1 cellular context compared by ENCODE assay signal in the genomic region with DNA sequence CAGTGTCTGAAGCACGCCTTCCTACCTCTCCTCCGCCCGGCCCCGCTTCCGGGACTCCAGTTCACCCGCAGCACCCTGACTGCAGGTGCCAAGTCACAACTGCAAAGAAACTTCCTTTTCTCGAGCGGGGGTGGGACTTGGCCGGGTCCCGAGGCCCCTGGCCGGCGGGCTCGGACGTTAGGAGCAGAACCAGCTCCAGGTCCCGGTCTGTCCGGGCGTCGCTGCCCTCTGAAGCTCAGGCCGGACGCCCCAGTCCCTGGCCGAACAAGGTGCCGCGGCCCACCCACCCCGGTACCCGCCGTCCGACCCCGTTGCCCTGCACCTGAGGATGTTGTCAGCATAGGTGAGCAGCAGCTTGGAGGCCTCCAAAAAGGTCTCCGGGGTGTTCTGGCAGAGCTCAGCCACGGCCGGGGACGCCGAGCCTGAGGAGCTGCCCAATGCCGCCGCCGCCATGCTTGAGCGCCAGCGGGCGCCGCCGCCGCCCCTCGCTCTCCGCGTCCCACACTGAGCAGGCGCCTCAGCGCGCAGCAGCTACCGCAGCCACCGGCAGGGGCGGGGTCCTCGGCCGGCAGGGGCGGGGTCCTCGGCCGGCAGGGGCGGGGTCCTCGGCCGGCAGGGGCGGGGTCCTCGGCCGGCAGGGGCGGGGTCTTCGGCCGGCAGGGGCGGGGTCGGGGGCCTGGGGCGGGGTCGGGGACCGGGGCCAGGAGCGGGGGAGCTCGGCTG.
TF ChIP-seq lines count a peak whose summit lies in the region.

A gene with protein sequence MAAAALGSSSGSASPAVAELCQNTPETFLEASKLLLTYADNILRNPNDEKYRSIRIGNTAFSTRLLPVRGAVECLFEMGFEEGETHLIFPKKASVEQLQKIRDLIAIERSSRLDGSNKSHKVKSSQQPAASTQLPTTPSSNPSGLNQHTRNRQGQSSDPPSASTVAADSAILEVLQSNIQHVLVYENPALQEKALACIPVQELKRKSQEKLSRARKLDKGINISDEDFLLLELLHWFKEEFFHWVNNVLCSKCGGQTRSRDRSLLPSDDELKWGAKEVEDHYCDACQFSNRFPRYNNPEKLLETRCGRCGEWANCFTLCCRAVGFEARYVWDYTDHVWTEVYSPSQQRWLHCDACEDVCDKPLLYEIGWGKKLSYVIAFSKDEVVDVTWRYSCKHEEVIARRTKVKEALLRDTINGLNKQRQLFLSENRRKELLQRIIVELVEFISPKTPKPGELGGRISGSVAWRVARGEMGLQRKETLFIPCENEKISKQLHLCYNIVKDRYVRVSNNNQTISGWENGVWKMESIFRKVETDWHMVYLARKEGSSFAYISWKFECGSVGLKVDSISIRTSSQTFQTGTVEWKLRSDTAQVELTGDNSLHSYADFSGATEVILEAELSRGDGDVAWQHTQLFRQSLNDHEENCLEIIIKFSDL (minus strand): TSS at position 506 of the 723 bp plus-strand sequence. CDS start 53 bp downstream, at position 453.

TF ChIP-seq in HepG2, 621 proteins besides CTCF, POLR2A, EP300 and RAD21 (continued from another document and continues in another):
- peak; percentile 73 for TF ChIP-seq MXD3 (CRISPR knock-in tag; IDR thresholded peaks at IDR 0.05)
- TF ChIP-seq ZNF331 (CRISPR knock-in tag; IDR thresholded peaks at IDR 0.05), result peak; percentile 25; the same call in 1 of the 2 replicates
- TF ChIP-seq MLX (CRISPR knock-in tag; IDR thresholded peaks at IDR 0.05), result no peak
- TF ChIP-seq ZNF431 (CRISPR knock-in tag; IDR thresholded peaks at IDR 0.05; ENCODE audit: borderline replicate concordance, low read depth), result no peak
- no peak for TF ChIP-seq ZBTB10 (CRISPR knock-in tag; IDR thresholded peaks at IDR 0.05; ENCODE audit: borderline replicate concordance)
- TF ChIP-seq ZBTB8A (CRISPR knock-in tag; IDR thresholded peaks at IDR 0.05; ENCODE audit: borderline replicate concordance, low read depth), result no peak
- no peak for TF ChIP-seq ATF7 (IDR thresholded peaks at IDR 0.05)
- TF ChIP-seq ATF7 (CRISPR knock-in tag; IDR thresholded peaks at IDR 0.05), result no peak
- no peak for TF ChIP-seq ZNF850 (CRISPR knock-in tag; conservative IDR thresholded peaks at IDR 0.05)
- TF ChIP-seq HOXA7 (CRISPR knock-in tag; IDR thresholded peaks at IDR 0.05), result no peak
- TF ChIP-seq HNRNPLL (IDR thresholded peaks at IDR 0.05; ENCODE audit: low read depth, low read length, poor library complexity, severe bottlenecking), result peak; percentile 62
- TF ChIP-seq, protein P1, sequence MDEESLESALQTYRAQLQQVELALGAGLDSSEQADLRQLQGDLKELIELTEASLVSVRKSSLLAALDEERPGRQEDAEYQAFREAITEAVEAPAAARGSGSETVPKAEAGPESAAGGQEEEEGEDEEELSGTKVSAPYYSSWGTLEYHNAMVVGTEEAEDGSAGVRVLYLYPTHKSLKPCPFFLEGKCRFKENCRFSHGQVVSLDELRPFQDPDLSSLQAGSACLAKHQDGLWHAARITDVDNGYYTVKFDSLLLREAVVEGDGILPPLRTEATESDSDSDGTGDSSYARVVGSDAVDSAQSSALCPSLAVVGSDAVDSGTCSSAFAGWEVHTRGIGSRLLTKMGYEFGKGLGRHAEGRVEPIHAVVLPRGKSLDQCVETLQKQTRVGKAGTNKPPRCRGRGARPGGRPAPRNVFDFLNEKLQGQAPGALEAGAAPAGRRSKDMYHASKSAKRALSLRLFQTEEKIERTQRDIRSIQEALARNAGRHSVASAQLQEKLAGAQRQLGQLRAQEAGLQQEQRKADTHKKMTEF (CRISPR knock-in tag; IDR thresholded peaks at IDR 0.05), result peak; percentile 83
- TF ChIP-seq CEBPZ (IDR thresholded peaks at IDR 0.05; ENCODE audit: low read length), result no peak
- TF ChIP-seq ZNF12 (CRISPR knock-in tag; IDR thresholded peaks at IDR 0.05), result 0 out of 2 replicates have a peak, but pooled peaks have one; percentile 39
- no peak for TF ChIP-seq CCDC6 (CRISPR knock-in tag; IDR thresholded peaks at IDR 0.05)
- no peak for TF ChIP-seq AGO1 (IDR thresholded peaks at IDR 0.05; ENCODE audit: low read depth, low read length, poor library complexity, severe bottlenecking)
- no peak for TF ChIP-seq ZNF713 (CRISPR knock-in tag; IDR thresholded peaks at IDR 0.05)
- 0 out of 2 replicates have a peak, but pooled peaks have one; percentile 57 for TF ChIP-seq TOPORS (CRISPR knock-in tag; IDR thresholded peaks at IDR 0.05)
- TF ChIP-seq ZZZ3 (CRISPR knock-in tag; IDR thresholded peaks at IDR 0.05; ENCODE audit: borderline replicate concordance), result no peak
- no peak for TF ChIP-seq ZFYVE20 (CRISPR knock-in tag; IDR thresholded peaks at IDR 0.05; ENCODE audit: borderline replicate concordance, low read depth)
- no peak for TF ChIP-seq ZC3H4 (CRISPR knock-in tag; IDR thresholded peaks at IDR 0.05; ENCODE audit: borderline replicate concordance)
- TF ChIP-seq MED8 (CRISPR knock-in tag; IDR thresholded peaks at IDR 0.05; ENCODE audit: insufficient replicate concordance), result no peak
- TF ChIP-seq NFKB2 (CRISPR knock-in tag; IDR thresholded peaks at IDR 0.05; ENCODE audit: borderline replicate concordance), result no peak; the same call in 1 of the 2 replicates
- TF ChIP-seq, protein P2, sequence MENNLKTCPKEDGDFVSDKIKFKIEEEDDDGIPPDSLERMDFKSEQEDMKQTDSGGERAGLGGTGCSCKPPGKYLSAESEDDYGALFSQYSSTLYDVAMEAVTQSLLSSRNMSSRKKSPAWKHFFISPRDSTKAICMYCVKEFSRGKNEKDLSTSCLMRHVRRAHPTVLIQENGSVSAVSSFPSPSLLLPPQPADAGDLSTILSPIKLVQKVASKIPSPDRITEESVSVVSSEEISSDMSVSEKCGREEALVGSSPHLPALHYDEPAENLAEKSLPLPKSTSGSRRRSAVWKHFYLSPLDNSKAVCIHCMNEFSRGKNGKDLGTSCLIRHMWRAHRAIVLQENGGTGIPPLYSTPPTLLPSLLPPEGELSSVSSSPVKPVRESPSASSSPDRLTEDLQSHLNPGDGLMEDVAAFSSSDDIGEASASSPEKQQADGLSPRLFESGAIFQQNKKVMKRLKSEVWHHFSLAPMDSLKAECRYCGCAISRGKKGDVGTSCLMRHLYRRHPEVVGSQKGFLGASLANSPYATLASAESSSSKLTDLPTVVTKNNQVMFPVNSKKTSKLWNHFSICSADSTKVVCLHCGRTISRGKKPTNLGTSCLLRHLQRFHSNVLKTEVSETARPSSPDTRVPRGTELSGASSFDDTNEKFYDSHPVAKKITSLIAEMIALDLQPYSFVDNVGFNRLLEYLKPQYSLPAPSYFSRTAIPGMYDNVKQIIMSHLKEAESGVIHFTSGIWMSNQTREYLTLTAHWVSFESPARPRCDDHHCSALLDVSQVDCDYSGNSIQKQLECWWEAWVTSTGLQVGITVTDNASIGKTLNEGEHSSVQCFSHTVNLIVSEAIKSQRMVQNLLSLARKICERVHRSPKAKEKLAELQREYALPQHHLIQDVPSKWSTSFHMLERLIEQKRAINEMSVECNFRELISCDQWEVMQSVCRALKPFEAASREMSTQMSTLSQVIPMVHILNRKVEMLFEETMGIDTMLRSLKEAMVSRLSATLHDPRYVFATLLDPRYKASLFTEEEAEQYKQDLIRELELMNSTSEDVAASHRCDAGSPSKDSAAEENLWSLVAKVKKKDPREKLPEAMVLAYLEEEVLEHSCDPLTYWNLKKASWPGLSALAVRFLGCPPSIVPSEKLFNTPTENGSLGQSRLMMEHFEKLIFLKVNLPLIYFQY (CRISPR knock-in tag; IDR thresholded peaks at IDR 0.05; ENCODE audit: borderline replicate concordance), result 0 out of 2 replicates have a peak, but pooled peaks have one; percentile 42
- TF ChIP-seq, protein P3, sequence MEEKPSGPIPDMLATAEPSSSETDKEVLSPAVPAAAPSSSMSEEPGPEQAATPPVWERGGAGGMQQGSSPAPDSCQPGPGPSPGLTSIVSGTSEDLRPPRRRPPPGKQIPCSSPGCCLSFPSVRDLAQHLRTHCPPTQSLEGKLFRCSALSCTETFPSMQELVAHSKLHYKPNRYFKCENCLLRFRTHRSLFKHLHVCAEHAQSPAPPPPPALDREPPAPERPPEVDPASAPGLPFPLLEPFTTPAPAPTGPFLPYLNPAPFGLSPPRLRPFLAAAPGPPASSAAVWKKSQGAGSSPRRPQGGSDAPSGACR (CRISPR knock-in tag; IDR thresholded peaks at IDR 0.05), result no peak
- TF ChIP-seq, protein P4, sequence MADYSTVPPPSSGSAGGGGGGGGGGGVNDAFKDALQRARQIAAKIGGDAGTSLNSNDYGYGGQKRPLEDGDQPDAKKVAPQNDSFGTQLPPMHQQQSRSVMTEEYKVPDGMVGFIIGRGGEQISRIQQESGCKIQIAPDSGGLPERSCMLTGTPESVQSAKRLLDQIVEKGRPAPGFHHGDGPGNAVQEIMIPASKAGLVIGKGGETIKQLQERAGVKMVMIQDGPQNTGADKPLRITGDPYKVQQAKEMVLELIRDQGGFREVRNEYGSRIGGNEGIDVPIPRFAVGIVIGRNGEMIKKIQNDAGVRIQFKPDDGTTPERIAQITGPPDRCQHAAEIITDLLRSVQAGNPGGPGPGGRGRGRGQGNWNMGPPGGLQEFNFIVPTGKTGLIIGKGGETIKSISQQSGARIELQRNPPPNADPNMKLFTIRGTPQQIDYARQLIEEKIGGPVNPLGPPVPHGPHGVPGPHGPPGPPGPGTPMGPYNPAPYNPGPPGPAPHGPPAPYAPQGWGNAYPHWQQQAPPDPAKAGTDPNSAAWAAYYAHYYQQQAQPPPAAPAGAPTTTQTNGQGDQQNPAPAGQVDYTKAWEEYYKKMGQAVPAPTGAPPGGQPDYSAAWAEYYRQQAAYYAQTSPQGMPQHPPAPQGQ (CRISPR knock-in tag; IDR thresholded peaks at IDR 0.05; ENCODE audit: borderline replicate concordance), result no peak
- no peak for TF ChIP-seq IRF2 (CRISPR knock-in tag; IDR thresholded peaks at IDR 0.05)
- no peak; the same call in 1 of the 2 replicates for TF ChIP-seq SOX5 (CRISPR knock-in tag; IDR thresholded peaks at IDR 0.05; ENCODE audit: borderline replicate concordance)
- no peak for TF ChIP-seq ZNF766 (CRISPR knock-in tag; IDR thresholded peaks at IDR 0.05; ENCODE audit: borderline replicate concordance)
- TF ChIP-seq SKI (IDR thresholded peaks at IDR 0.05; ENCODE audit: partially characterized antibody), result no peak
- TF ChIP-seq ZNF530 (CRISPR knock-in tag; IDR thresholded peaks at IDR 0.05; ENCODE audit: low read depth), result no peak
- TF ChIP-seq ESRRA (CRISPR knock-in tag; IDR thresholded peaks at IDR 0.05; ENCODE audit: low read depth), result no peak
- TF ChIP-seq, protein P5, sequence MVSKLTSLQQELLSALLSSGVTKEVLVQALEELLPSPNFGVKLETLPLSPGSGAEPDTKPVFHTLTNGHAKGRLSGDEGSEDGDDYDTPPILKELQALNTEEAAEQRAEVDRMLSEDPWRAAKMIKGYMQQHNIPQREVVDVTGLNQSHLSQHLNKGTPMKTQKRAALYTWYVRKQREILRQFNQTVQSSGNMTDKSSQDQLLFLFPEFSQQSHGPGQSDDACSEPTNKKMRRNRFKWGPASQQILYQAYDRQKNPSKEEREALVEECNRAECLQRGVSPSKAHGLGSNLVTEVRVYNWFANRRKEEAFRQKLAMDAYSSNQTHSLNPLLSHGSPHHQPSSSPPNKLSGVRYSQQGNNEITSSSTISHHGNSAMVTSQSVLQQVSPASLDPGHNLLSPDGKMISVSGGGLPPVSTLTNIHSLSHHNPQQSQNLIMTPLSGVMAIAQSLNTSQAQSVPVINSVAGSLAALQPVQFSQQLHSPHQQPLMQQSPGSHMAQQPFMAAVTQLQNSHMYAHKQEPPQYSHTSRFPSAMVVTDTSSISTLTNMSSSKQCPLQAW (CRISPR knock-in tag; IDR thresholded peaks at IDR 0.05), result peak; percentile 49; the same call in 1 of the 2 replicates
- no peak for TF ChIP-seq CREB1 (IDR thresholded peaks at IDR 0.05)
- TF ChIP-seq CREB1 (CRISPR knock-in tag; IDR thresholded peaks at IDR 0.05), result no peak
- no peak for TF ChIP-seq ZNF550 (CRISPR knock-in tag; IDR thresholded peaks at IDR 0.05; ENCODE audit: borderline replicate concordance)
- TF ChIP-seq ELF3 (CRISPR knock-in tag; IDR thresholded peaks at IDR 0.05), result no peak; the same call in 1 of the 2 replicates
